ENCODE assay signal across 8 cellular contexts in genomic region chr19:35114656-35115537, GRCh38. TPM values are rescaled to one million over a fixed set of nuclear protein-coding genes. Genes with fewer than 3 reads are reported as not detected.
DNase-seq lines count a peak whose midpoint lies in the region; TF ChIP-seq lines count a peak whose summit lies in the region.

No MANE protein-coding gene starts in this region.

- peak overlapping the region; percentile 83 to 100 for H3K9ac ChIP-seq in mucosa of rectum (ENCODE audit: low read depth in 1 of 2, low read length in 2 of 2)

- H3K4me3 Mint-ChIP-seq in activated T-cell treated with anti-CD3 and anti-CD28 coated beads, Interleukin-2, amount 50 U/mL, for 24 hours, result peak overlapping the region; percentile 20

- no peaks in the 10 kb centered on the region for H3K36me3 Mint-ChIP-seq in activated T-cell treated with anti-CD3 and anti-CD28 coated beads, Interleukin-2, amount 50 U/mL, for 24 hours (ENCODE audit: low read depth)

- 27% methylated on average over 21 of the region's 27 CpGs for WGBS in esophagus muscularis mucosa

- TF ChIP-seq POLR2A in esophagus muscularis mucosa (IDR thresholded peaks at IDR 0.05; ENCODE audit: low read depth), result no peak

- DNase-seq in NCI-H2081 (lab: John Stamatoyannopoulos, UW), result peak; percentile 18 to 27
- DNase-seq in NCI-H2081 treated with DMSO at 0.1 percent for 48 hours (lab: John Stamatoyannopoulos, UW), result no peak
- peak; percentile 59 for DNase-seq in NCI-H748 treated with DMSO at 0.1 percent for 48 hours (lab: John Stamatoyannopoulos, UW)
- peak; percentile 85 for DNase-seq in activated T-cell treated with anti-CD3 and anti-CD28 coated beads, Interleukin-2, amount 50 U/mL, for 24 hours
- DNase-seq in esophagus muscularis mucosa (ENCODE audit: extremely low spot score), result no peak
- DNase-seq in stimulated activated CD8-positive, alpha-beta memory T cell treated with anti-CD3 and anti-CD28 coated beads, Interleukin-2, amount 100 ng/mL, for 48 hours (ENCODE audit: low read depth in 2 of 2), result peak; percentile 52 to 70
- no peak for DNase-seq in NCI-H1092 (lab: John Stamatoyannopoulos, UW)

- H3K9me3 Mint-ChIP-seq in activated T-cell treated with anti-CD3 and anti-CD28 coated beads, Interleukin-2, amount 50 U/mL, for 24 hours, result no peaks in the 10 kb centered on the region

- peaks cover 7% of the 10 kb centered on the region for H3K4me1 Mint-ChIP-seq in activated T-cell treated with anti-CD3 and anti-CD28 coated beads, Interleukin-2, amount 50 U/mL, for 24 hours (ENCODE audit: low read depth)

- peaks cover under 1% of the 10 kb centered on the region for H3K27me3 Mint-ChIP-seq in activated T-cell treated with anti-CD3 and anti-CD28 coated beads, Interleukin-2, amount 50 U/mL, for 24 hours

- H3K27ac ChIP-seq in esophagus muscularis mucosa (replicated peaks in 1 of 4) (peak overlapping the region; percentile 43 to 72 (median 60)), mucosa of rectum (ENCODE audit: low read depth in 2 of 2, low read length in 2 of 2) (peak overlapping the region; percentile 99 to 100)

- TF ChIP-seq EP300 in esophagus muscularis mucosa (IDR thresholded peaks at IDR 0.05), result no peak

- peak; percentile 80 to 97 (median 83) for TF ChIP-seq CTCF in esophagus muscularis mucosa (IDR thresholded peaks at IDR 0.05)

- intact Hi-C loops in esophagus muscularis mucosa (cut with DNase I), result loop anchor here (1.0 kb wide), 1 partner anchor 20 kb away; the partner anchor contains the start of gene LGI4

- H3K27ac Mint-ChIP-seq in activated T-cell treated with anti-CD3 and anti-CD28 coated beads, Interleukin-2, amount 50 U/mL, for 24 hours, result no peak overlapping the region

- peaks cover 0 to 13% (median 0%) of the 10 kb centered on the region in 4 donors for H3K27me3 ChIP-seq in esophagus muscularis mucosa
- H3K27me3 ChIP-seq in mucosa of rectum (ENCODE audit: control insufficient read depth in 2 of 2, insufficient read depth in 2 of 2, low read length in 2 of 2), result no peaks in the 10 kb centered on the region

- H3K9me3 ChIP-seq in esophagus muscularis mucosa (no peaks in the 10 kb centered on the region), mucosa of rectum (ENCODE audit: control insufficient read depth in 2 of 2, low read length in 2 of 2) (no peaks in the 10 kb centered on the region)

- H3K4me1 ChIP-seq in esophagus muscularis mucosa, result peaks cover 9 to 14% (median 12%) of the 10 kb centered on the region in 4 donors
- H3K4me1 ChIP-seq in mucosa of rectum (ENCODE audit: control insufficient read depth in 2 of 2, insufficient read depth in 2 of 2, low read length in 2 of 2), result peaks cover 16 to 18% of the 10 kb centered on the region in 2 donors

- peak overlapping the region; percentile 34 to 46 (median 37) for H3K4me3 ChIP-seq in esophagus muscularis mucosa
- peak overlapping the region; percentile 94 to 97 for H3K4me3 ChIP-seq in mucosa of rectum (ENCODE audit: low read length in 2 of 2)

- H3K36me3 ChIP-seq in esophagus muscularis mucosa, result no peaks in the 10 kb centered on the region
- peaks cover 5 to 13% of the 10 kb centered on the region in 2 donors for H3K36me3 ChIP-seq in mucosa of rectum (ENCODE audit: control insufficient read depth in 2 of 2, insufficient read depth in 2 of 2, low read length in 2 of 2)

RNA-seq across cellular contexts. Expression of gene FXYD3, which starts 0.7 kb away (rescaled TPM):
- 1 to 10 TPM in 3 of 4 donors, under 1 TPM in 1; 0.83 to 3.8 (median 3.1) TPM for total RNA-seq in esophagus muscularis mucosa

RNA-seq across cellular contexts. Expression of gene LGI4, which starts 20.0 kb away (rescaled TPM):
- total RNA-seq in esophagus muscularis mucosa, result 10 to 100 TPM; 32.0 to 58.6 (median 49.2) TPM

RNA-seq across cellular contexts. Expression of gene FXYD1, which starts 23.7 kb away (rescaled TPM):
- 10 to 100 TPM; 44.4 to 92.6 (median 70.7) TPM for total RNA-seq in esophagus muscularis mucosa

RNA-seq across cellular contexts. Expression of gene FXYD7, which starts 28.2 kb away (rescaled TPM):
- total RNA-seq in esophagus muscularis mucosa, result under 1 TPM in 1 of 4 donors, not detected in 3; 0.71 TPM

RNA-seq across cellular contexts. Expression of gene FXYD5, which starts 39.6 kb away (rescaled TPM):
- total RNA-seq in esophagus muscularis mucosa, result 10 to 100 TPM; 26.6 to 49.3 (median 43.0) TPM

Comparison
In these comparisons a context has a peak if more than half of its experiments do, and no peak if none do; other contexts are left out.
1. DNase-seq: peak in NCI-H2081 (2 of 2), NCI-H748 treated with DMSO at 0.1 percent for 48 hours (single experiment), activated T-cell treated with anti-CD3 and anti-CD28 coated beads, Interleukin-2, amount 50 U/mL, for 24 hours (single experiment) and stimulated activated CD8-positive, alpha-beta memory T cell treated with anti-CD3 and anti-CD28 coated beads, Interleukin-2, amount 100 ng/mL, for 48 hours (2 of 2); none in NCI-H2081 treated with DMSO at 0.1 percent for 48 hours (single experiment), esophagus muscularis mucosa (single experiment) and NCI-H1092 (single experiment).